ENCODE assay signal across 8 cellular contexts in genomic region chr2:34204560-34204959, GRCh38.
"Had no signal": no experiment of that assay in that cellular context is flagged by ENCODE, and none has a peak within 500 bp of the region (broad histone marks: within the 10 kb centered on the region; RNA-seq: fewer than 3 reads in every experiment).

No MANE protein-coding gene starts in this region.

- DNase-seq: GM23248, GOT3, H7, HFFc6, KG1 had no signal

- H3K4me1 ChIP-seq: HAP-1 had no signal

- H2AFZ ChIP-seq: GM23248 had no signal

- H3K4me3 ChIP-seq: GM23248, HAP-1 had no signal

- H3K27ac ChIP-seq: GM23248, HL-60 had no signal

- H3K9ac ChIP-seq: GM23248 had no signal

- ATAC-seq: HCT116 had no signal

- H3K9me3 ChIP-seq: HAP-1 had no signal

- H3K36me3 ChIP-seq: HAP-1 had no signal
